8 cellular contexts compared by ENCODE assay signal in genomic region chr11:118401880-118402590, GRCh38. TPM values are rescaled to one million over a fixed set of nuclear protein-coding genes. Genes with fewer than 3 reads are reported as not detected.
DNase-seq lines count a peak whose midpoint lies in the region; ATAC-seq, FAIRE-seq and TF ChIP-seq lines count a peak whose summit lies in the region.

No MANE protein-coding gene starts in this region.

- CTCF ChIA-PET in AG04449 (lab: Yijun Ruan, JAX) = interaction anchor here (0.7 to 2.2 kb wide), 7 partner anchors 17 to 114 kb away, joined by 3 to 11 read pairs (median 4); no protein-coding TSS in a partner anchor

- no peak for FAIRE-seq in RCC 7860 (lab: Jason Lieb, UNC)

- peaks cover 30% of the 10 kb centered on the region for H3K4me1 Mint-ChIP-seq in endothelial cell (ENCODE audit: unreplicated experiment)

- H3K4me3 Mint-ChIP-seq in endothelial cell (ENCODE audit: unreplicated experiment) = peak overlapping the region; percentile 100

- DNase-seq in AG04449 (ENCODE audit: low read depth, low spot score) (peak; percentile 67), RCC 7860 (ENCODE audit: low spot score) (peak; percentile 30), endothelial cell (ENCODE audit: low spot score) (no peak), myocyte (ENCODE audit: low read depth) (peak; percentile 27), GDM1 (lab: John Stamatoyannopoulos, UW) (no peak)

- no peaks in the 10 kb centered on the region for H3K9me3 Mint-ChIP-seq in endothelial cell (ENCODE audit: unreplicated experiment)

- ATAC-seq in GM21381 (IDR thresholded peaks at IDR 0.05; ENCODE audit: unreplicated experiment) (peak; percentile 21), HG03342 (IDR thresholded peaks at IDR 0.05; ENCODE audit: unreplicated experiment) (no peak), HG03571 (IDR thresholded peaks at IDR 0.05; ENCODE audit: unreplicated experiment) (no peak)

- peaks cover 9% of the 10 kb centered on the region for H3K36me3 Mint-ChIP-seq in endothelial cell (ENCODE audit: low read depth, unreplicated experiment)

- peak overlapping the region; percentile 88 for H3K4me3 ChIP-seq in AG04449 (ENCODE audit: low read depth, low read length)

- H3K27me3 Mint-ChIP-seq in endothelial cell (ENCODE audit: unreplicated experiment) = peaks cover 10% of the 10 kb centered on the region

- POLR2A ChIA-PET in AG04449 (lab: Yijun Ruan, JAX) = interaction anchor here (0.7 to 1.6 kb wide), 3 partner anchors 14 to 86 kb away, joined by 3 read pairs; partner anchors contain the start of gene KMT2A

- TF ChIP-seq CTCF in AG04449 (IDR thresholded peaks at IDR 0.05; ENCODE audit: insufficient read depth, low read length, missing control alignments) = no peak
- peak; percentile 8 for TF ChIP-seq CTCF in endothelial cell (IDR thresholded peaks at IDR 0.05; ENCODE audit: unreplicated experiment)

- H3K27ac Mint-ChIP-seq in endothelial cell (ENCODE audit: unreplicated experiment) = peak overlapping the region; percentile 99

RNA-seq across cellular contexts. Expression of gene ATP5MG, which starts 0.6 kb away (rescaled TPM):
- total RNA-seq in endothelial cell (ENCODE audit: unreplicated experiment) (280 TPM), myocyte (41.3 and 45.2 TPM in 2 replicates)
- polyA plus RNA-seq in myocyte (2012) = 264 TPM

RNA-seq across cellular contexts. Expression of gene KMT2A, which starts 34.3 kb away (rescaled TPM):
- 104 TPM for total RNA-seq in endothelial cell (ENCODE audit: unreplicated experiment)
- total RNA-seq in myocyte = 19.3 and 25.0 TPM in 2 replicates
- polyA plus RNA-seq in myocyte (2012) = 12.7 TPM

RNA-seq across cellular contexts. Expression of gene UBE4A, which starts 42.6 kb away (rescaled TPM):
- total RNA-seq in endothelial cell (ENCODE audit: unreplicated experiment) (32.0 TPM), myocyte (45.0 and 45.6 TPM in 2 replicates)
- 13.1 TPM for polyA plus RNA-seq in myocyte (2012)

RNA-seq across cellular contexts. Expression of gene CD3G, which starts 57.9 kb away (rescaled TPM):
- total RNA-seq in endothelial cell (ENCODE audit: unreplicated experiment) (not detected), myocyte (not detected in 2 replicates)
- not detected for polyA plus RNA-seq in myocyte (2012)

RNA-seq across cellular contexts. Expression of gene CD3D, which starts 59.5 kb away (rescaled TPM):
- total RNA-seq in endothelial cell (ENCODE audit: unreplicated experiment) (not detected), myocyte (not detected in 2 replicates)
- not detected for polyA plus RNA-seq in myocyte (2012)

Comparison
In these comparisons a context has a peak if more than half of its experiments do, and no peak if none do; other contexts are left out.
1. DNase-seq: peak in AG04449 (single experiment), RCC 7860 (single experiment) and myocyte (single experiment); none in endothelial cell (single experiment) and GDM1 (single experiment).